ENCODE assay signal across 19 cellular contexts in genomic region chr5:175863316-175863715, GRCh38. TPM values are rescaled to one million over a fixed set of nuclear protein-coding genes. Genes with fewer than 3 reads are reported as not detected.
A peak's percentile ranks its signal among the peaks of the same experiment; 100 is the strongest.
DNase-seq lines count a peak whose midpoint lies in the region; ATAC-seq, FAIRE-seq and TF ChIP-seq lines count a peak whose summit lies in the region.
"Had no signal": no experiment of that assay in that cellular context is flagged by ENCODE, and none has a peak within 500 bp of the region (broad histone marks: within the 10 kb centered on the region; RNA-seq: fewer than 3 reads in every experiment).

No MANE protein-coding gene starts in this region.

- no TSS peak for BruUV-seq in HCT116 (replicated peaks; lab: Mats Ljungman, UMichigan)

- H3K4me2 ChIP-seq in A549 (peak overlapping the region; percentile 58; the same call in 2 of the 3 replicates), HCT116 (ENCODE audit: low read length) (0 out of 2 replicates have a peak overlapping the region, but pooled peaks have one; percentile 75)
- H3K4me2 ChIP-seq in BLaER1 treated with 17β-estradiol and CSF1 and Interleukin-3, amounts not matched to agents 10 nM and 100 nM: peak overlapping the region in 8 of 11 experiments; percentile 61 to 88 (median 72); a peak in 14 of 22 replicates

- no peak overlapping the region for H3K9ac ChIP-seq in BLaER1 treated with 17β-estradiol and CSF1 and Interleukin-3, amounts not matched to agents 10 nM and 100 nM
- H3K9ac ChIP-seq in HCT116 (ENCODE audit: low read length): no peak overlapping the region
- H3K9ac ChIP-seq: GM23248 had no signal

- intact Hi-C loops in HCT116 (cut with micrococcal nuclease): no loop called here

- H3K4me1 ChIP-seq in A549: peaks cover 95% of the 10 kb centered on the region
- peaks cover 14 to 43% (median 33%) of the 10 kb centered on the region in 10 experiments for H3K4me1 ChIP-seq in BLaER1 treated with 17β-estradiol and CSF1 and Interleukin-3, amounts not matched to agents 10 nM and 100 nM
- H3K4me1 ChIP-seq in HCT116 (ENCODE audit: control insufficient read depth in 1 of 2, insufficient read depth in 2 of 2, low read length in 2 of 2): peaks cover 42 to 78% of the 10 kb centered on the region in 2 experiments

- DNase-seq in A549 (ENCODE audit: low read depth in 1 of 2, low spot score in 1 of 2): no peak
- DNase-seq in HCT116 (ENCODE audit: low read depth, low spot score): no peak
- DNase-seq in WERI-Rb-1: peak; percentile 57
- DNase-seq in HCEC 1CT: no peak
- DNase-seq: 8988T; CD4-positive, alpha-beta T cell; CD8-positive, alpha-beta memory T cell; DMS153; DND-41; GM23248; H7; HFFc6 had no signal

- no peaks in the 10 kb centered on the region for H3K79me2 ChIP-seq in HCT116 (ENCODE audit: insufficient read depth, low read length)

- no peak for FAIRE-seq in A549 (lab: Jason Lieb, UNC)
- FAIRE-seq: G401.6, GM12892, H1 had no signal

- CTCF ChIA-PET in A549 (lab: Yijun Ruan, JAX): interaction anchor here (0.8 to 5.1 kb wide), 4 partner anchors 8 to 133 kb away, joined by 3 to 27 read pairs (median 10); no protein-coding TSS in a partner anchor
- CTCF ChIA-PET in HCT116 (lab: Charles Lee): interaction anchor here (1.9 kb wide), 1 partner anchor 133 kb away, joined by 5 read pairs; no protein-coding TSS in a partner anchor

- no peak for TF ChIP-seq RAD21 in A549 (conservative IDR thresholded peaks at IDR 0.05 in 1 of 2, IDR thresholded peaks at IDR 0.05 in 1 of 2)
- TF ChIP-seq RAD21 in HCT116 (IDR thresholded peaks at IDR 0.05; ENCODE audit: low read depth): no peak

- no peaks in the 10 kb centered on the region for H3K36me3 ChIP-seq in BLaER1 treated with 17β-estradiol and CSF1 and Interleukin-3, amounts not matched to agents 10 nM and 100 nM
- H3K36me3 ChIP-seq in HCT116 (ENCODE audit: control insufficient read depth in 1 of 2, insufficient read depth in 2 of 2, low read length in 2 of 2) (no peaks in the 10 kb centered on the region), WERI-Rb-1 (no peaks in the 10 kb centered on the region)

- H3K9me3 ChIP-seq in A549 (0 out of 3 replicates have a peak, but pooled peaks cover 2% of the 10 kb centered on the region), HCT116 (ENCODE audit: control insufficient read depth in 1 of 2, insufficient read depth in 1 of 2, low read depth in 1 of 2, low read length in 2 of 2) (no peaks in the 10 kb centered on the region), WERI-Rb-1 (ENCODE audit: severe bottlenecking) (no peaks in the 10 kb centered on the region)
- H3K9me3 ChIP-seq in BLaER1 treated with 17β-estradiol and CSF1 and Interleukin-3, amounts not matched to agents 10 nM and 100 nM (replicated peaks in 1 of 11): peaks cover 0 to 11% (median 5%) of the 10 kb centered on the region in 11 experiments; a peak in 9 of 22 replicates

- POLR2A ChIA-PET in A549 (lab: Yijun Ruan, JAX) (no interaction called here), HCT116 (lab: Charles Lee) (no interaction called here)

- TF ChIP-seq CTCF in A549 (IDR thresholded peaks at IDR 0.05) (no peak), HCT116 (IDR thresholded peaks at IDR 0.05 in 2 of 3, conservative IDR thresholded peaks at IDR 0.05 in 1 of 3; ENCODE audit: borderline replicate concordance in 1 of 3, insufficient read depth in 1 of 3, low read depth in 2 of 3, low read length in 2 of 3) (no peak), WERI-Rb-1 (IDR thresholded peaks at IDR 0.05; ENCODE audit: low read depth, low read length) (no peak)

- H3K27me3 ChIP-seq in BLaER1 treated with 17β-estradiol and CSF1 and Interleukin-3, amounts not matched to agents 10 nM and 100 nM: no peaks in the 10 kb centered on the region
- H3K27me3 ChIP-seq in HCT116 (ENCODE audit: insufficient read depth, low read length) (peaks cover 6% of the 10 kb centered on the region; the same call in 1 of the 2 replicates), WERI-Rb-1 (ENCODE audit: insufficient read depth, low read depth, severe bottlenecking) (no peaks in the 10 kb centered on the region)

- H3K27ac ChIP-seq in A549 (peak overlapping the region; percentile 97 to 99), HCT116 (ENCODE audit: low read depth, low read length) (no peak overlapping the region), WERI-Rb-1 (peak overlapping the region; percentile 10; the same call in 1 of the 2 replicates)
- H3K27ac ChIP-seq in BLaER1 treated with 17β-estradiol and CSF1 and Interleukin-3, amounts not matched to agents 10 nM and 100 nM: no peak overlapping the region
- H3K27ac ChIP-seq: GM23248 had no signal

- RAD21 ChIA-PET in HCT116 (lab: Charles Lee; ENCODE audit: low non-redundant PET in 1 of 2, low total read pairs in 2 of 2, uncharacterized antibody in 2 of 2, unreplicated experiment in 2 of 2): no interaction called here

- TF ChIP-seq POLR2A in A549 (IDR thresholded peaks at IDR 0.05; ENCODE audit: low read length): no peak
- TF ChIP-seq POLR2A in HCT116 (IDR thresholded peaks at IDR 0.05; ENCODE audit: borderline replicate concordance, extremely low read depth, insufficient read depth, insufficient read length): no peak

- H2AFZ ChIP-seq in HCT116 (ENCODE audit: low read depth, low read length, poor library complexity, severe bottlenecking): no peak overlapping the region
- H2AFZ ChIP-seq: GM23248 had no signal

- no peaks in the 10 kb centered on the region; a peak in 2 of 22 replicates for H4K20me1 ChIP-seq in BLaER1 treated with 17β-estradiol and CSF1 and Interleukin-3, amounts not matched to agents 10 nM and 100 nM
- H4K20me1 ChIP-seq in HCT116 (ENCODE audit: insufficient read depth): no peaks in the 10 kb centered on the region

- 83% methylated on average over 3 of the region's 3 CpGs for WGBS in A549 (ENCODE audit: missing lambda C conversion rate)

- ATAC-seq in A549 (no peak), HCT116 (no peak), GM21529 (IDR thresholded peaks at IDR 0.05; ENCODE audit: unreplicated experiment) (no peak), GM18907 (IDR thresholded peaks at IDR 0.05; ENCODE audit: unreplicated experiment) (no peak)

- no peak overlapping the region for H3K4me3 ChIP-seq in A549
- no peak overlapping the region for H3K4me3 ChIP-seq in BLaER1 treated with 17β-estradiol and CSF1 and Interleukin-3, amounts not matched to agents 10 nM and 100 nM
- no peak overlapping the region for H3K4me3 ChIP-seq in HCT116 (replicated peaks in 1 of 2; ENCODE audit: low read depth in 1 of 2, low read length in 2 of 2)
- no peak overlapping the region for H3K4me3 ChIP-seq in WERI-Rb-1 (ENCODE audit: low read depth, low read length)
- H3K4me3 ChIP-seq: GM23248 had no signal

- no peak for TF ChIP-seq EP300 in A549 (IDR thresholded peaks at IDR 0.05)

- no peaks in the 10 kb centered on the region for H3K9me2 ChIP-seq in HCT116 (ENCODE audit: insufficient read depth)

TF ChIP-seq in A549, 52 proteins besides CTCF, POLR2A, EP300 and RAD21:
- TF ChIP-seq NFE2L2 (conservative IDR thresholded peaks at IDR 0.05; ENCODE audit: low read length) (no peak), RFX5 (IDR thresholded peaks at IDR 0.05) (no peak), CEBPB (IDR thresholded peaks at IDR 0.05) (no peak), JUN (IDR thresholded peaks at IDR 0.05) (no peak)

TF ChIP-seq in HCT116, 20 proteins besides CTCF, POLR2A, EP300 and RAD21:
- TF ChIP-seq POLR2AphosphoS5 (IDR thresholded peaks at IDR 0.05; ENCODE audit: low read depth, low read length) (no peak), SIN3A (IDR thresholded peaks at IDR 0.05; ENCODE audit: low read depth) (no peak)
- TF ChIP-seq, protein P1, sequence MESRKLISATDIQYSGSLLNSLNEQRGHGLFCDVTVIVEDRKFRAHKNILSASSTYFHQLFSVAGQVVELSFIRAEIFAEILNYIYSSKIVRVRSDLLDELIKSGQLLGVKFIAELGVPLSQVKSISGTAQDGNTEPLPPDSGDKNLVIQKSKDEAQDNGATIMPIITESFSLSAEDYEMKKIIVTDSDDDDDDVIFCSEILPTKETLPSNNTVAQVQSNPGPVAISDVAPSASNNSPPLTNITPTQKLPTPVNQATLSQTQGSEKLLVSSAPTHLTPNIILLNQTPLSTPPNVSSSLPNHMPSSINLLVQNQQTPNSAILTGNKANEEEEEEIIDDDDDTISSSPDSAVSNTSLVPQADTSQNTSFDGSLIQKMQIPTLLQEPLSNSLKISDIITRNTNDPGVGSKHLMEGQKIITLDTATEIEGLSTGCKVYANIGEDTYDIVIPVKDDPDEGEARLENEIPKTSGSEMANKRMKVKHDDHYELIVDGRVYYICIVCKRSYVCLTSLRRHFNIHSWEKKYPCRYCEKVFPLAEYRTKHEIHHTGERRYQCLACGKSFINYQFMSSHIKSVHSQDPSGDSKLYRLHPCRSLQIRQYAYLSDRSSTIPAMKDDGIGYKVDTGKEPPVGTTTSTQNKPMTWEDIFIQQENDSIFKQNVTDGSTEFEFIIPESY (IDR thresholded peaks at IDR 0.05; ENCODE audit: extremely low read depth, insufficient replicate concordance, low read length): no peak

RNA-seq across cellular contexts. Expression of gene CPLX2, which starts 8.1 kb away (rescaled TPM):
- polyA plus RNA-seq in A549 (2011; rRNA removed): 365 and 415 TPM in 2 replicates
- 262 and 269 TPM in 2 replicates for polyA plus RNA-seq in A549 (2012; cell fraction: cytosol; rRNA removed)
- polyA plus RNA-seq in A549 (2012; cell fraction: nucleus; rRNA removed): 257 and 259 TPM in 2 replicates
- polyA plus RNA-seq in A549 (2017; fragmentation: RNase III; extraction: RNeasy Plus Mini Kit Qiagen cat#74134 plus additional on column Dnase treatment): 360 to 395 TPM (median 360 TPM) in 3 replicates
- polyA minus RNA-seq in A549 (2011; rRNA and poly(A)+ RNA removed): 372 and 391 TPM in 2 replicates
- not detected for total RNA-seq in HCT116 (2021; ENCODE audit: unreplicated experiment)
- 0.08 and 0.19 TPM in 2 replicates for polyA plus RNA-seq in HCT116 (2012)
- total RNA-seq: CD4-positive, alpha-beta T cell; CD8-positive, alpha-beta memory T cell; GM23248; HFFc6 had no signal
- polyA plus RNA-seq: CD14-positive monocyte; CD8-positive, alpha-beta memory T cell; GM23248 had no signal

Comparison
In these comparisons a context has a peak if more than half of its experiments do, and no peak if none do; other contexts are left out.
1. H3K27ac ChIP-seq: peak in A549 (2 of 2) and WERI-Rb-1 (single experiment); none in BLaER1 treated with 17β-estradiol and CSF1 and Interleukin-3, amounts not matched to agents 10 nM and 100 nM (0 of 11) and HCT116 (single experiment).
2. Peak in every context shown above with its lines, with median percentiles within 50 percentile points of each other: H3K4me2 ChIP-seq.